Comparison of ENCODE assay signal across 9 cellular contexts in the genomic region with DNA sequence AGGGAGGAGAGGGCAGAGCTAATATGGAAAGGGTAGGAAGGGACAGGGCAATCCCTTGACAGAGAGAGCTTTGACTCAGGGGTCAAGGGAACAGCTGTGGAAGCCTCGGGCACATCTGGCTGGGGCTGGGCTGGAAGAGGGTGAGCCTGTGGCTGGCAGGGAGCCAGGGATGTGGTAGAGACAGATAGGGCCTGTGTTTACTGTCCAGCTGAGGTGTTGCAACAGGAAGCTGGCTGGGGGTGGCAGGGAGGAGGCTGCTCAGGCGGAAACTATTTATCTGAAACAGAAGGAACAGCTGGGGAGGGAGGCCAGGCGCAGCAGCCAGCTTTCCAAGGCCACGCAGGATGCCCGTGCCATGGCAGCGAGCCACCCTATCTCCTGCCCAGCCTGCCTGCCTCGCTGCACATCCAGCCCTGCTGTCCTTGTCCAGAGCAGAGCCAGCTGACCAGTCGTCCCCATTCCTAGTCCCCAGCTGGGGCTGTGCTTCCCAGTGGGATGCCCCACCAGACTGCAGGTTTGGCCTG.
DNase-seq lines count a peak whose midpoint lies in the region; ATAC-seq and TF ChIP-seq lines count a peak whose summit lies in the region.
"Had no signal": no experiment of that assay in that cellular context is flagged by ENCODE, and none has a peak within 500 bp of the region (broad histone marks: within the 10 kb centered on the region; RNA-seq: fewer than 3 reads in every experiment).

No MANE protein-coding gene starts in this region.

- peaks cover 26% of the 10 kb centered on the region for H3K4me1 ChIP-seq in fibroblast of lung (ENCODE audit: control insufficient read depth, extremely low read depth, insufficient read depth, low read length)

- no peak overlapping the region for H3K4me2 ChIP-seq in fibroblast of lung (ENCODE audit: extremely low read depth, insufficient read depth, low read length)
- H3K4me2 ChIP-seq: KMS-11 had no signal

- peak; percentile 87 for DNase-seq in HCEC 1CT
- DNase-seq in fibroblast of lung (ENCODE audit: low read depth in 2 of 2), result peak; percentile 85 to 87
- peak; percentile 55 for DNase-seq in occipital lobe (lab: John Stamatoyannopoulos, UW)
- DNase-seq in NCI-H1436 treated with DMSO at 0.1 percent for 48 hours (lab: John Stamatoyannopoulos, UW), result no peak
- DNase-seq in NCI-H82 treated with DMSO at 0.1 percent for 48 hours (lab: John Stamatoyannopoulos, UW; ENCODE audit: unreplicated experiment), result no peak

- H3K4me3 ChIP-seq in fibroblast of lung (replicated peaks in 1 of 4; ENCODE audit: control extremely low read depth in 1 of 4, insufficient read depth in 1 of 4, low read depth in 3 of 4, low read length in 4 of 4), result no peak overlapping the region

- H3K79me2 ChIP-seq in fibroblast of lung (ENCODE audit: control insufficient read depth, insufficient read depth, low read length), result no peaks in the 10 kb centered on the region

- no peaks in the 10 kb centered on the region for H3K9me3 ChIP-seq in fibroblast of lung (ENCODE audit: control insufficient read depth, insufficient read depth, low read depth, low read length)

- peaks cover 2% of the 10 kb centered on the region for H3K27me3 ChIP-seq in fibroblast of lung (ENCODE audit: control insufficient read depth, insufficient read depth, low read length)

- H3K9ac ChIP-seq in fibroblast of lung (ENCODE audit: insufficient read depth, low read length), result no peak overlapping the region
- H3K9ac ChIP-seq: KMS-11 had no signal

- no peak for ATAC-seq in HG03457 (IDR thresholded peaks at IDR 0.05; ENCODE audit: unreplicated experiment)
- ATAC-seq in GM21619 (IDR thresholded peaks at IDR 0.05; ENCODE audit: unreplicated experiment), result no peak

- no peak overlapping the region for H3K27ac ChIP-seq in fibroblast of lung (ENCODE audit: insufficient read depth, low read length)
- H3K27ac ChIP-seq: KMS-11 had no signal

- no peaks in the 10 kb centered on the region for H3K36me3 ChIP-seq in fibroblast of lung (ENCODE audit: control insufficient read depth, insufficient read depth, low read length)

- no peak overlapping the region for H2AFZ ChIP-seq in fibroblast of lung (ENCODE audit: low read length)

- no peak for TF ChIP-seq CTCF in fibroblast of lung (conservative IDR thresholded peaks at IDR 0.05 in 1 of 2, IDR thresholded peaks at IDR 0.05 in 1 of 2; ENCODE audit: low read depth in 1 of 2, low read length in 2 of 2)

- H4K20me1 ChIP-seq in fibroblast of lung (ENCODE audit: control insufficient read depth, extremely low read depth, insufficient read depth, low read length), result no peaks in the 10 kb centered on the region

TF ChIP-seq in PFSK-1, 5 proteins besides CTCF, POLR2A, EP300 and RAD21:
- no peak for TF ChIP-seq TAF1 (IDR thresholded peaks at IDR 0.05; ENCODE audit: borderline replicate concordance, insufficient read depth, low read length)
- TF ChIP-seq FOXP2 (optimal IDR thresholded peaks at IDR 0.05; ENCODE audit: borderline replicate concordance, extremely low read depth, extremely low read length, insufficient read depth), result peak; percentile 100

Comparison
In these comparisons a context has a peak if more than half of its experiments do, and no peak if none do; other contexts are left out.
1. DNase-seq: peak in HCEC 1CT (single experiment), fibroblast of lung (2 of 2) and occipital lobe (single experiment); none in NCI-H1436 treated with DMSO at 0.1 percent for 48 hours (single experiment) and NCI-H82 treated with DMSO at 0.1 percent for 48 hours (single experiment).